18 cellular contexts compared by ENCODE assay signal in genomic region chr14:88468396-88468795, GRCh38.
DNase-seq lines count a peak whose midpoint lies in the region; TF ChIP-seq lines count a peak whose summit lies in the region.
"Had no signal": no experiment of that assay in that cellular context is flagged by ENCODE, and none has a peak within 500 bp of the region (broad histone marks: within the 10 kb centered on the region; RNA-seq: fewer than 3 reads in every experiment).

No MANE protein-coding gene starts in this region.

- TF ChIP-seq CTCF in AG04450 (IDR thresholded peaks at IDR 0.05; ENCODE audit: low read depth, low read length): no peak

- DNase-seq in AG04450 (ENCODE audit: low read depth, low spot score) (peak; percentile 59), H4 (ENCODE audit: low spot score) (peak; percentile 66), astrocyte of the hippocampus (ENCODE audit: low read depth, low spot score) (peak; percentile 80), hepatic stellate cell (ENCODE audit: low spot score) (peak; percentile 52), SIG-M5 (lab: John Stamatoyannopoulos, UW) (no peak), NCI-H2029 (lab: John Stamatoyannopoulos, UW) (no peak)
- no peak for DNase-seq in activated CD4-positive, alpha-beta T cell treated with anti-CD3 and anti-CD28 coated beads, Interleukin-2, amount 50 U/mL, for 48 hours
- DNase-seq in stimulated activated CD4-positive, alpha-beta T cell treated with anti-CD3 and anti-CD28 coated beads, Interleukin-12 subunit alpha, Interleukin-12 subunit beta, amount 100 ng/mL, for 4 hours: no peak
- DNase-seq: activated CD8-positive, alpha-beta T cell treated with anti-CD3 and anti-CD28 coated beads for 36 hours; activated gamma-delta T cell; AML-193; cerebellar nuclear complex; DMS79; KBM-7; NCI-H187 treated with DMSO at 0.1 percent for 48 hours; NCI-H526; T-helper 9 cell had no signal

- H3K27ac ChIP-seq in AG04450 (ENCODE audit: low read depth, low read length): peak overlapping the region; percentile 39
- H3K27ac ChIP-seq: parathyroid adenoma had no signal

- no peaks in the 10 kb centered on the region for H3K27me3 ChIP-seq in AG04450 (ENCODE audit: control insufficient read depth, insufficient read depth, low read length)

- no peak overlapping the region for H3K4me3 ChIP-seq in AG04450 (ENCODE audit: low read depth, low read length)

- no peaks in the 10 kb centered on the region for H3K9me3 ChIP-seq in AG04450 (ENCODE audit: control insufficient read depth, insufficient read depth, low read length)

- POLR2A ChIA-PET in AG04450 (lab: Yijun Ruan, JAX): interaction anchor here (1.0 kb wide), 2 partner anchors 10 to 13 kb away, joined by 3 read pairs; no protein-coding TSS in a partner anchor

- CTCF ChIA-PET in AG04450 (lab: Charles Lee): interaction anchor here (0.6 to 1.5 kb wide), 6 partner anchors 23 to 279 kb away, joined by 3 to 7 read pairs (median 3); partner anchors contain the start of gene SPATA7

Comparison
In these comparisons a context has a peak if more than half of its experiments do, and no peak if none do; other contexts are left out.
1. DNase-seq: peak in AG04450 (single experiment), H4 (single experiment), astrocyte of the hippocampus (single experiment) and hepatic stellate cell (single experiment); none in SIG-M5 (single experiment), activated CD4-positive, alpha-beta T cell treated with anti-CD3 and anti-CD28 coated beads, Interleukin-2, amount 50 U/mL, for 48 hours (0 of 2), NCI-H2029 (single experiment) and stimulated activated CD4-positive, alpha-beta T cell treated with anti-CD3 and anti-CD28 coated beads, Interleukin-12 subunit alpha, Interleukin-12 subunit beta, amount 100 ng/mL, for 4 hours (single experiment).